Comparison of ENCODE assay signal across 16 cellular contexts in the genomic region with DNA sequence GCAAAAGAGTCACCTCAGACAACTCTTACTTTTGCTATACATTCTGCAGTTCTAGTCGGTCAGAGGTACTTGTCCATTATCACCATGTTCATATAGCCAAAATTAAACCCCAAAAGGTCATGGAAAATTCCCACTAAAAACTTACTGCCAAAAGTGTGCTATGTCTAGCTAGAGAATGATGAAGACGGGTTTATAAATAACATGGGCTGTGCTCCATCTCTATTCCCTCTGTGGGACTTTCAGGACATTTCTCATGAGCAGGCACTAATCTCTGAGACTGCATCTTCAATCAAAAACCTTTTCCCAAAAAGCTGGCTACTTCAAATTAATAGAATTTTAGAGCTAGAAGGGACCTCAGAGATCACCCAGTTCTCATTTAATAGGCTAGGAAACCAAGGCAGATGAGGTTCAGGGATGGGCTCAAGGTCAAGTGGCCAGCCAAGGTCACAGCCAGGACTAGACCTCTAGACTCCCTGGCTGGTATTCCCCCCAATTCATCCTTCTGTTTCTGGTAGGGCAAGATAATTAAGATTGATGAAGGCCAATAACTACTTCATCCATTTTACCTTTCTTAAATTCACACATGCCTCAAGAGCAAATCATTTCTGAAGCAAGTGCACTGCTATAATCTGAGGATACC. TPM values are rescaled to one million over a fixed set of nuclear protein-coding genes. Genes with fewer than 3 reads are reported as not detected.
DNase-seq lines count a peak whose midpoint lies in the region; ATAC-seq and TF ChIP-seq lines count a peak whose summit lies in the region.
"Had no signal": no experiment of that assay in that cellular context is flagged by ENCODE, and none has a peak within 500 bp of the region (broad histone marks: within the 10 kb centered on the region; RNA-seq: fewer than 3 reads in every experiment).

No MANE protein-coding gene starts in this region.

- H3K27ac Mint-ChIP-seq in activated naive CD4-positive, alpha-beta T cell treated with anti-CD3 and anti-CD28 coated beads for 36 hours, result peak overlapping the region; percentile 17

- H3K4me3 Mint-ChIP-seq in activated naive CD4-positive, alpha-beta T cell treated with anti-CD3 and anti-CD28 coated beads for 36 hours, result no peak overlapping the region

- WGBS in sigmoid colon, 2 donors, result 48 to 69% methylated on average over 2 of the region's 2 CpGs
- 0 to 4% methylated on average over 2 of the region's 2 CpGs for WGBS in aorta, 2 donors

- peaks cover 14% of the 10 kb centered on the region for H3K36me3 Mint-ChIP-seq in activated naive CD4-positive, alpha-beta T cell treated with anti-CD3 and anti-CD28 coated beads for 36 hours (ENCODE audit: low read depth)

- H3K27me3 ChIP-seq in sigmoid colon, result no peaks in the 10 kb centered on the region
- no peaks in the 10 kb centered on the region for H3K27me3 ChIP-seq in aorta (ENCODE audit: control insufficient read depth in 1 of 2, insufficient read depth in 2 of 2, low read length in 1 of 2)

- H3K9me3 Mint-ChIP-seq in activated naive CD4-positive, alpha-beta T cell treated with anti-CD3 and anti-CD28 coated beads for 36 hours, result no peaks in the 10 kb centered on the region

- CTCF ChIA-PET in activated naive CD4-positive, alpha-beta T cell treated with anti-CD3 and anti-CD28 coated beads for 36 hours (lab: Charles Lee), result interaction anchor here (0.6 to 0.9 kb wide), 2 partner anchors 44 to 199 kb away, joined by 3 to 4 read pairs; no protein-coding TSS in a partner anchor

- intact Hi-C loops in activated naive CD4-positive, alpha-beta T cell treated with anti-CD3 and anti-CD28 coated beads for 36 hours (cut with micrococcal nuclease), result no loop called here
- intact Hi-C loops in Right ventricle myocardium superior (cut with DNase I) (no loop called here), sigmoid colon (cut with DNase I) (no loop called here), aorta (cut with DNase I) (no loop called here)

- H3K27me3 Mint-ChIP-seq in activated naive CD4-positive, alpha-beta T cell treated with anti-CD3 and anti-CD28 coated beads for 36 hours (ENCODE audit: low read depth), result no peaks in the 10 kb centered on the region

- H3K4me1 ChIP-seq in sigmoid colon, result peaks cover 0 to 25% (median 18%) of the 10 kb centered on the region in 4 donors
- H3K4me1 ChIP-seq in aorta (ENCODE audit: control insufficient read depth in 1 of 2, insufficient read depth in 2 of 2, low read length in 2 of 2), result peaks cover 0 to 3% of the 10 kb centered on the region in 2 donors
- H3K4me1 ChIP-seq: Caco-2 had no signal

- peak; percentile 82 for ATAC-seq in Right ventricle myocardium superior (ENCODE audit: poor library complexity)
- peak; percentile 74 for ATAC-seq in aorta (ENCODE audit: low FRiP score)
- no peak for ATAC-seq in HG02678 (IDR thresholded peaks at IDR 0.05; ENCODE audit: unreplicated experiment)

- H3K27ac ChIP-seq in sigmoid colon, result peak overlapping the region; percentile 15 to 67 (median 62)
- peak overlapping the region; percentile 21 to 80 for H3K27ac ChIP-seq in aorta (ENCODE audit: low read depth in 1 of 2, low read length in 2 of 2)
- H3K27ac ChIP-seq: C4-2B, PC-9 had no signal

- no peak overlapping the region for H3K4me3 ChIP-seq in sigmoid colon
- no peak overlapping the region for H3K4me3 ChIP-seq in aorta (ENCODE audit: low read length in 2 of 2)
- H3K4me3 ChIP-seq: PC-9 had no signal

- no peak for TF ChIP-seq CTCF in sigmoid colon (IDR thresholded peaks at IDR 0.05)

- H3K9me3 ChIP-seq in sigmoid colon (no peaks in the 10 kb centered on the region), aorta (ENCODE audit: control insufficient read depth, low read length) (no peaks in the 10 kb centered on the region)
- H3K9me3 ChIP-seq: Caco-2 had no signal

- no peak for DNase-seq in activated naive CD4-positive, alpha-beta T cell treated with anti-CD3 and anti-CD28 coated beads for 36 hours
- no peak for DNase-seq in activated naive CD4-positive, alpha-beta T cell treated with anti-CD3 and anti-CD28 coated beads, Interleukin-2, amount 50 U/mL, for 16 hours
- DNase-seq in Right ventricle myocardium superior (no peak), sigmoid colon (no peak), aorta (no peak), midbrain (lab: John Stamatoyannopoulos, UW) (no peak)
- no peak for DNase-seq in stimulated activated CD4-positive, alpha-beta T cell treated with anti-CD3 and anti-CD28 coated beads, Interleukin-4, amount 100 ng/mL, for 1 hour
- DNase-seq: 8988T, Caco-2, KG1, NCI-H1092, NCI-H187, PC-9 had no signal

- no peak for TF ChIP-seq POLR2A in sigmoid colon (IDR thresholded peaks at IDR 0.05)

- H3K36me3 ChIP-seq in sigmoid colon (peaks cover 0 to 48% (median 13%) of the 10 kb centered on the region in 4 donors), aorta (ENCODE audit: control insufficient read depth in 1 of 2, insufficient read depth in 2 of 2, low read length in 1 of 2) (peaks cover 5 to 12% of the 10 kb centered on the region in 2 donors)

- H3K4me1 Mint-ChIP-seq in activated naive CD4-positive, alpha-beta T cell treated with anti-CD3 and anti-CD28 coated beads for 36 hours (ENCODE audit: low read depth), result no peaks in the 10 kb centered on the region

- TF ChIP-seq EP300 in sigmoid colon (IDR thresholded peaks at IDR 0.05), result no peak

RNA-seq across cellular contexts. Expression of a gene that starts 21.0 kb away (rescaled TPM):
- 1 to 10 TPM; 4.8 to 5.0 TPM for total RNA-seq in activated naive CD4-positive, alpha-beta T cell treated with anti-CD3 and anti-CD28 coated beads for 36 hours
- 14.0 TPM for total RNA-seq in Right ventricle myocardium superior
- 10 to 100 TPM; 11.4 to 25.7 (median 16.0) TPM for total RNA-seq in sigmoid colon
- 10 to 100 TPM in 2 of 3 donors, 1 to 10 TPM in 1; 7.8 to 13.8 (median 12.0) TPM for polyA plus RNA-seq in sigmoid colon
- total RNA-seq in aorta, result 10 to 100 TPM; 23.2 to 31.2 TPM
- 10 to 100 TPM; 14.8 to 17.8 TPM for polyA plus RNA-seq in aorta

RNA-seq across cellular contexts. Expression of a gene that starts 30.6 kb away (rescaled TPM):
- total RNA-seq in activated naive CD4-positive, alpha-beta T cell treated with anti-CD3 and anti-CD28 coated beads for 36 hours, result 10 to 100 TPM; 44.5 to 49.2 TPM
- total RNA-seq in Right ventricle myocardium superior (198 TPM), sigmoid colon (10 to 100 TPM; 52.8 to 67.8 (median 61.2) TPM), aorta (10 to 100 TPM; 26.9 to 35.0 TPM)
- polyA plus RNA-seq in sigmoid colon (10 to 100 TPM; 35.2 to 82.8 (median 56.5) TPM), aorta (10 to 100 TPM; 32.2 to 39.4 TPM)

RNA-seq across cellular contexts. Expression of a gene that starts 33.5 kb away (rescaled TPM):
- total RNA-seq in activated naive CD4-positive, alpha-beta T cell treated with anti-CD3 and anti-CD28 coated beads for 36 hours, result 10 to 100 TPM; 18.5 to 21.2 TPM
- total RNA-seq in Right ventricle myocardium superior (37.7 TPM), sigmoid colon (10 to 100 TPM; 32.1 to 54.3 (median 35.7) TPM), aorta (100 to 1,000 TPM in 1 of 2 donors, 10 to 100 TPM in 1; 64.2 to 111 TPM)
- polyA plus RNA-seq in sigmoid colon (10 to 100 TPM; 15.0 to 30.3 (median 30.0) TPM), aorta (10 to 100 TPM; 25.5 to 80.5 TPM)

RNA-seq across cellular contexts. Expression of a gene that starts 34.1 kb away (rescaled TPM):
- total RNA-seq in activated naive CD4-positive, alpha-beta T cell treated with anti-CD3 and anti-CD28 coated beads for 36 hours, result not detected
- total RNA-seq in Right ventricle myocardium superior (not detected), sigmoid colon (not detected), aorta (not detected)
- polyA plus RNA-seq in sigmoid colon (under 1 TPM in 1 of 3 donors, not detected in 2; 0.16 TPM), aorta (not detected)
- total RNA-seq: Caco-2, M059J, PC-9 had no signal
